ENCODE assay signal across 8 cellular contexts in genomic region chr7:66847879-66848810, GRCh38.
DNase-seq lines count a peak whose midpoint lies in the region; ATAC-seq and TF ChIP-seq lines count a peak whose summit lies in the region.

No MANE protein-coding gene starts in this region.

- peak; percentile 67 for DNase-seq in EH (ENCODE audit: low read depth)
- peak; percentile 53 for DNase-seq in NCI-H226
- DNase-seq in naive thymus-derived CD8-positive, alpha-beta T cell = no peak
- DNase-seq in NCI-H1092 (lab: John Stamatoyannopoulos, UW) = no peak
- DNase-seq in NCI-H1105 treated with DMSO at 0.1 percent for 48 hours (lab: John Stamatoyannopoulos, UW) = no peak

- H3K27me3 Mint-ChIP-seq in brain = peaks cover 13% of the 10 kb centered on the region
- peaks cover 0 to 5% (median 0%) of the 10 kb centered on the region in 5 donors for H3K27me3 Mint-ChIP-seq in naive thymus-derived CD8-positive, alpha-beta T cell

- POLR2A ChIA-PET in naive thymus-derived CD8-positive, alpha-beta T cell (lab: Charles Lee) = no interaction called here

- ATAC-seq in naive thymus-derived CD8-positive, alpha-beta T cell = no peak
- ATAC-seq in HG03045 (IDR thresholded peaks at IDR 0.05; ENCODE audit: unreplicated experiment) = no peak
- no peak for ATAC-seq in HG03097 (IDR thresholded peaks at IDR 0.05; ENCODE audit: low FRiP score, unreplicated experiment)

- H3K4me3 Mint-ChIP-seq in brain = peak overlapping the region; percentile 24 to 79 (median 29)
- peak overlapping the region in 1 of 10 donors; percentile 16 for H3K4me3 Mint-ChIP-seq in naive thymus-derived CD8-positive, alpha-beta T cell

- peaks cover 0 to 3% (median 0%) of the 10 kb centered on the region in 5 experiments for H3K9me3 Mint-ChIP-seq in brain
- H3K9me3 Mint-ChIP-seq in naive thymus-derived CD8-positive, alpha-beta T cell = no peaks in the 10 kb centered on the region

- H3K27ac Mint-ChIP-seq in brain = peak overlapping the region; percentile 34 to 86 (median 71)
- H3K27ac Mint-ChIP-seq in naive thymus-derived CD8-positive, alpha-beta T cell = peak overlapping the region in 9 of 10 donors; percentile 13 to 67 (median 44)

- peaks cover 32% of the 10 kb centered on the region for H3K4me1 Mint-ChIP-seq in brain
- peaks cover 11 to 30% (median 27%) of the 10 kb centered on the region in 4 donors for H3K4me1 Mint-ChIP-seq in naive thymus-derived CD8-positive, alpha-beta T cell

- no peak for TF ChIP-seq CTCF in brain (conservative IDR thresholded peaks at IDR 0.05)

- no peaks in the 10 kb centered on the region for H3K36me3 Mint-ChIP-seq in brain
- H3K36me3 Mint-ChIP-seq in naive thymus-derived CD8-positive, alpha-beta T cell = peaks cover 0 to 3% (median 2%) of the 10 kb centered on the region in 3 donors

Comparison
In these comparisons a context has a peak if more than half of its experiments do, and no peak if none do; other contexts are left out.
1. DNase-seq: peak in EH (single experiment) and NCI-H226 (single experiment); none in naive thymus-derived CD8-positive, alpha-beta T cell (0 of 10), NCI-H1092 (single experiment) and NCI-H1105 treated with DMSO at 0.1 percent for 48 hours (single experiment).